8 cellular contexts compared by ENCODE assay signal in genomic region chr17:42180411-42180921, GRCh38. TPM values are rescaled to one million over a fixed set of nuclear protein-coding genes. Genes with fewer than 3 reads are reported as not detected.
DNase-seq lines count a peak whose midpoint lies in the region; ATAC-seq and TF ChIP-seq lines count a peak whose summit lies in the region.

No MANE protein-coding gene starts in this region.

- intact Hi-C loops in heart left ventricle (cut with DNase I): loop anchor here in 6 of 10 donors (2.0 to 10.0 kb wide), 8 partner anchors 58 to 352 kb away; partner anchors contain the start of genes HSPB9 (in 1 of the 6), KAT2A (in 1 of the 6) and STAT5B (in 1 of the 6)
- intact Hi-C loops in cardiac septum (cut with DNase I): loop anchor here (5.0 kb wide), 1 partner anchor 53 kb away; no protein-coding TSS in a partner anchor
- intact Hi-C loops in activated T-helper 2 cell treated with anti-CD3 and anti-CD28 coated beads, Interferon-gamma antibody, Interleukin-2, Interleukin-4, amounts not matched to agents 10 μg/mL and 5 μg/mL and 100 μg/mL, durations not matched to agents 14 hours and 24 hours and 36 hours (cut with micrococcal nuclease): loop anchor here (2.0 to 5.0 kb wide), 2 partner anchors 26 to 63 kb away; partner anchors contain the start of gene RAB5C
- intact Hi-C loops in uterus (cut with DNase I; ENCODE audit: low total_unique reads): no loop called here

- 1 to 3% (median 2%) methylated on average over 33 of the region's 33 CpGs for WGBS in heart left ventricle, 4 donors

- H3K36me3 ChIP-seq in heart left ventricle (no peaks in the 10 kb centered on the region), uterus (no peaks in the 10 kb centered on the region)

- no peak for DNase-seq in heart left ventricle
- no peak for DNase-seq in cardiac septum (ENCODE audit: low spot score)
- no peak for DNase-seq in activated T-helper 2 cell treated with anti-CD3 and anti-CD28 coated beads, Interferon-gamma antibody, Interleukin-2, Interleukin-4, amounts not matched to agents 10 μg/mL and 5 μg/mL and 100 μg/mL, durations not matched to agents 14 hours and 24 hours and 36 hours (ENCODE audit: low spot score)
- peak in 1 of 2 donors; percentile 36 for DNase-seq in memory B cell (ENCODE audit: low spot score in 2 of 2)
- no peak for DNase-seq in uterus
- DNase-seq in activated CD4-positive, CD25-positive, alpha-beta regulatory T cell (lab: John Stamatoyannopoulos, UW): no peak

- peaks cover 42% of the 10 kb centered on the region for H3K4me1 Mint-ChIP-seq in activated T-helper 2 cell treated with anti-CD3 and anti-CD28 coated beads, Interferon-gamma antibody, Interleukin-2, Interleukin-4, amounts not matched to agents 10 μg/mL and 5 μg/mL and 100 μg/mL, durations not matched to agents 14 hours and 24 hours and 36 hours (ENCODE audit: low read depth)
- H3K4me1 Mint-ChIP-seq in memory B cell: peaks cover 36% of the 10 kb centered on the region

- H3K27me3 ChIP-seq in heart left ventricle: peaks cover 0 to 28% (median 14%) of the 10 kb centered on the region in 9 donors
- peaks cover 6 to 20% of the 10 kb centered on the region in 2 donors for H3K27me3 ChIP-seq in uterus

- H3K4me3 ChIP-seq in heart left ventricle: peak overlapping the region; percentile 15 to 54 (median 46)
- peak overlapping the region; percentile 14 to 19 for H3K4me3 ChIP-seq in uterus

- H3K4me3 Mint-ChIP-seq in activated T-helper 2 cell treated with anti-CD3 and anti-CD28 coated beads, Interferon-gamma antibody, Interleukin-2, Interleukin-4, amounts not matched to agents 10 μg/mL and 5 μg/mL and 100 μg/mL, durations not matched to agents 14 hours and 24 hours and 36 hours (ENCODE audit: low read depth): peak overlapping the region; percentile 32
- H3K4me3 Mint-ChIP-seq in memory B cell: peak overlapping the region; percentile 79

- H3K27me3 Mint-ChIP-seq in activated T-helper 2 cell treated with anti-CD3 and anti-CD28 coated beads, Interferon-gamma antibody, Interleukin-2, Interleukin-4, amounts not matched to agents 10 μg/mL and 5 μg/mL and 100 μg/mL, durations not matched to agents 14 hours and 24 hours and 36 hours (ENCODE audit: low read depth): peaks cover 33% of the 10 kb centered on the region
- H3K27me3 Mint-ChIP-seq in memory B cell: no peaks in the 10 kb centered on the region

- TF ChIP-seq POLR2A in heart left ventricle (IDR thresholded peaks at IDR 0.05) (no peak), uterus (IDR thresholded peaks at IDR 0.05) (no peak)

- H3K4me1 ChIP-seq in heart left ventricle: peaks cover 0 to 42% (median 27%) of the 10 kb centered on the region in 12 donors
- peaks cover 0 to 16% of the 10 kb centered on the region in 2 donors for H3K4me1 ChIP-seq in uterus

- peaks cover 3% of the 10 kb centered on the region for H3K36me3 Mint-ChIP-seq in activated T-helper 2 cell treated with anti-CD3 and anti-CD28 coated beads, Interferon-gamma antibody, Interleukin-2, Interleukin-4, amounts not matched to agents 10 μg/mL and 5 μg/mL and 100 μg/mL, durations not matched to agents 14 hours and 24 hours and 36 hours (ENCODE audit: low read depth)
- peaks cover 2% of the 10 kb centered on the region for H3K36me3 Mint-ChIP-seq in memory B cell

- no peak overlapping the region for H3K27ac Mint-ChIP-seq in activated T-helper 2 cell treated with anti-CD3 and anti-CD28 coated beads, Interferon-gamma antibody, Interleukin-2, Interleukin-4, amounts not matched to agents 10 μg/mL and 5 μg/mL and 100 μg/mL, durations not matched to agents 14 hours and 24 hours and 36 hours
- no peak overlapping the region for H3K27ac Mint-ChIP-seq in memory B cell

- ATAC-seq in heart left ventricle (no peak), memory B cell (ENCODE audit: low read depth) (no peak), HG03520 (IDR thresholded peaks at IDR 0.05; ENCODE audit: unreplicated experiment) (no peak), HG03159 (IDR thresholded peaks at IDR 0.05; ENCODE audit: unreplicated experiment) (no peak)

- H3K27ac ChIP-seq in heart left ventricle (peak overlapping the region in 1 of 12 donors; percentile 24), uterus (no peak overlapping the region)

- TF ChIP-seq CTCF in heart left ventricle (IDR thresholded peaks at IDR 0.05) (no peak), uterus (IDR thresholded peaks at IDR 0.05) (no peak)

- no peaks in the 10 kb centered on the region for H3K9me3 Mint-ChIP-seq in activated T-helper 2 cell treated with anti-CD3 and anti-CD28 coated beads, Interferon-gamma antibody, Interleukin-2, Interleukin-4, amounts not matched to agents 10 μg/mL and 5 μg/mL and 100 μg/mL, durations not matched to agents 14 hours and 24 hours and 36 hours
- H3K9me3 Mint-ChIP-seq in memory B cell: no peaks in the 10 kb centered on the region

- no peaks in the 10 kb centered on the region for H3K9me3 ChIP-seq in heart left ventricle
- no peaks in the 10 kb centered on the region for H3K9me3 ChIP-seq in uterus

RNA-seq across cellular contexts. Expression of gene KCNH4, which starts 0.5 kb away (rescaled TPM):
- total RNA-seq in heart left ventricle (under 1 TPM in 8 of 9 donors, not detected in 1; 0.07 to 0.28 (median 0.14) TPM), cardiac septum (not detected), uterus (under 1 TPM in 1 of 4 donors, not detected in 3; 0.55 TPM)
- polyA plus RNA-seq in heart left ventricle: under 1 TPM; 0.08 to 0.10 TPM
- 0.44 and 0.64 TPM in 2 replicates for total RNA-seq in activated T-helper 2 cell treated with anti-CD3 and anti-CD28 coated beads, Interferon-gamma antibody, Interleukin-2, Interleukin-4, amounts not matched to agents 10 μg/mL and 5 μg/mL and 100 μg/mL, durations not matched to agents 14 hours and 24 hours and 36 hours

RNA-seq across cellular contexts. Expression of gene HCRT, which starts 4.8 kb away (rescaled TPM):
- total RNA-seq in heart left ventricle (not detected), cardiac septum (not detected), uterus (1 to 10 TPM in 1 of 4 donors, not detected in 3; 1.0 TPM)
- not detected for polyA plus RNA-seq in heart left ventricle
- total RNA-seq in activated T-helper 2 cell treated with anti-CD3 and anti-CD28 coated beads, Interferon-gamma antibody, Interleukin-2, Interleukin-4, amounts not matched to agents 10 μg/mL and 5 μg/mL and 100 μg/mL, durations not matched to agents 14 hours and 24 hours and 36 hours: not detected in 2 replicates

RNA-seq across cellular contexts. Expression of gene GHDC, which starts 13.8 kb away (rescaled TPM):
- total RNA-seq in heart left ventricle (10 to 100 TPM in 3 of 9 donors, 1 to 10 TPM in 6; 4.9 to 17.3 (median 8.3) TPM), cardiac septum (6.0 TPM), uterus (10 to 100 TPM in 2 of 4 donors, 1 to 10 TPM in 2; 8.2 to 26.8 (median 17.5) TPM)
- 1 to 10 TPM; 6.2 to 9.4 TPM for polyA plus RNA-seq in heart left ventricle
- total RNA-seq in activated T-helper 2 cell treated with anti-CD3 and anti-CD28 coated beads, Interferon-gamma antibody, Interleukin-2, Interleukin-4, amounts not matched to agents 10 μg/mL and 5 μg/mL and 100 μg/mL, durations not matched to agents 14 hours and 24 hours and 36 hours: 16.5 and 17.6 TPM in 2 replicates

RNA-seq across cellular contexts. Expression of gene RAB5C, which starts 25.7 kb away (rescaled TPM):
- total RNA-seq in heart left ventricle: 10 to 100 TPM; 30.9 to 99.1 (median 48.2) TPM
- polyA plus RNA-seq in heart left ventricle: 10 to 100 TPM; 29.0 to 90.9 TPM
- 43.9 TPM for total RNA-seq in cardiac septum
- total RNA-seq in activated T-helper 2 cell treated with anti-CD3 and anti-CD28 coated beads, Interferon-gamma antibody, Interleukin-2, Interleukin-4, amounts not matched to agents 10 μg/mL and 5 μg/mL and 100 μg/mL, durations not matched to agents 14 hours and 24 hours and 36 hours: 63.9 and 67.9 TPM in 2 replicates
- total RNA-seq in uterus: 100 to 1,000 TPM in 1 of 4 donors, 10 to 100 TPM in 3; 51.7 to 105 (median 68.0) TPM

RNA-seq across cellular contexts. Expression of gene HSPB9, which starts 57.9 kb away (rescaled TPM):
- total RNA-seq in heart left ventricle (not detected), cardiac septum (not detected), uterus (under 1 TPM in 1 of 4 donors, not detected in 3; 0.28 TPM)
- polyA plus RNA-seq in heart left ventricle: not detected
- total RNA-seq in activated T-helper 2 cell treated with anti-CD3 and anti-CD28 coated beads, Interferon-gamma antibody, Interleukin-2, Interleukin-4, amounts not matched to agents 10 μg/mL and 5 μg/mL and 100 μg/mL, durations not matched to agents 14 hours and 24 hours and 36 hours: not detected in 2 replicates
